Comparison of ENCODE assay signal across 1 cellular context in genomic region chr15:84863480-84864428, GRCh38.
TF ChIP-seq lines count a peak whose summit lies in the region.

No MANE protein-coding gene starts in this region.

TF ChIP-seq in K562, 482 proteins besides CTCF, POLR2A, EP300 and RAD21:
- no peak for TF ChIP-seq NR2C2 (CRISPR knock-in tag; IDR thresholded peaks at IDR 0.05)
- peak; percentile 25; the same call in 1 of the 2 replicates for TF ChIP-seq NR2C2 (tag; IDR thresholded peaks at IDR 0.05)
- no peak for TF ChIP-seq CBFA2T2 (conservative IDR thresholded peaks at IDR 0.05)
- peak; percentile 57; the same call in 1 of the 2 replicates for TF ChIP-seq SPI1 (IDR thresholded peaks at IDR 0.05; ENCODE audit: borderline replicate concordance, low read depth, low read length)
- TF ChIP-seq NR2C1 (IDR thresholded peaks at IDR 0.05), result no peak; the same call in 1 of the 2 replicates
- TF ChIP-seq NR2C1 (tag; IDR thresholded peaks at IDR 0.05), result peak; percentile 62
- peak; percentile 35; the same call in 1 of the 2 replicates for TF ChIP-seq ZNF316 (IDR thresholded peaks at IDR 0.05)
- no peak for TF ChIP-seq ZNF146 (CRISPR knock-in tag; IDR thresholded peaks at IDR 0.05; ENCODE audit: unreplicated experiment)
